Comparison of ENCODE assay signal across 21 cellular contexts in the genomic region with DNA sequence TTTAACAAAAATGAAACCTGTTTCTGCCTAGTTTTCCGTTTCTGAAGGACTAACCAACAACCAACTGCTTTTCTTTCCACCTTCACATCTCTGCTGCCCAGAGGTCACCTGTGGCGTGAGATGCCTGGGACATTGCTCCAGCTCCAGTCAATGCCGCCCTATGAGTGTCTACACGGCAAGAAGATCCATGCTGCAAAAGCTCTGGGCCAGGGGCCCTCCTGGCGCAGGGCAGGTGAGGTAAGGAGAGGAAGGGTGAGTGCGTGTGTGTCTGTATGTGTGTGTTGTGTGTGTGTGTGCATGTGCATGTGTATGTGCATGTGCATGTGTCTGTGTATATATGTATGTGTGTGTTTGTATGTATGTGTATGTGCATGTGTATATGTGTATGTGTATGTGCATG.
"Had no signal": no experiment of that assay in that cellular context is flagged by ENCODE, and none has a peak within 500 bp of the region (broad histone marks: within the 10 kb centered on the region; RNA-seq: fewer than 3 reads in every experiment).

No MANE protein-coding gene starts in this region.

- H3K27ac Mint-ChIP-seq: activated CD8-positive, alpha-beta memory T cell treated with anti-CD3 and anti-CD28 coated beads, Interleukin-2, amount 10 ng/mL, durations not matched to agents 7 days and 5 days; activated CD8-positive, alpha-beta T cell treated with anti-CD3 and anti-CD28 coated beads, Interleukin-2, amount 10 ng/mL, durations not matched to agents 7 days and 5 days; activated naive CD4-positive, alpha-beta T cell treated with anti-CD3 and anti-CD28 coated beads, Interleukin-2, amount 50 U/mL, for 24 hours; activated naive CD8-positive, alpha-beta T cell treated with anti-CD3 and anti-CD28 coated beads, Interleukin-2, amount 50 U/mL, for 24 hours; activated T-helper 2 cell treated with anti-CD3 and anti-CD28 coated beads, Interferon-gamma antibody, Interleukin-2, Interleukin-4, amounts not matched to agents 10 μg/mL and 5 μg/mL and 100 μg/mL, durations not matched to agents 14 hours and 24 hours and 36 hours; dendritic cell treated with granulocyte-macrophage colony-stimulating factor and Interleukin-4, amounts not matched to agents 40 ng/mL and 50 ng/mL, for 4 days; endodermal cell; memory B cell; natural killer cell had no signal

- ATAC-seq: activated CD8-positive, alpha-beta memory T cell treated with anti-CD3 and anti-CD28 coated beads, Interleukin-2, amount 10 ng/mL, durations not matched to agents 7 days and 5 days; activated CD8-positive, alpha-beta T cell treated with anti-CD3 and anti-CD28 coated beads, Interleukin-2, amount 10 ng/mL, durations not matched to agents 7 days and 5 days; activated naive CD8-positive, alpha-beta T cell treated with anti-CD3 and anti-CD28 coated beads, Interleukin-2, amount 50 U/mL, for 24 hours; foreskin keratinocyte; heart right ventricle; left lobe of liver; natural killer cell; sciatic nerve; stimulated activated naive CD8-positive, alpha-beta T cell treated with anti-CD3 and anti-CD28 coated beads, Interleukin-15, Interleukin-2, amounts not matched to agents 100 U/mL and 50 U/mL, for 24 hours had no signal

- H3K36me3 Mint-ChIP-seq: activated CD8-positive, alpha-beta memory T cell treated with anti-CD3 and anti-CD28 coated beads, Interleukin-2, amount 10 ng/mL, durations not matched to agents 7 days and 5 days; activated naive CD4-positive, alpha-beta T cell treated with anti-CD3 and anti-CD28 coated beads, Interleukin-2, amount 50 U/mL, for 24 hours; memory B cell; natural killer cell had no signal

- DNase-seq: activated CD8-positive, alpha-beta memory T cell treated with anti-CD3 and anti-CD28 coated beads, Interleukin-2, amount 10 ng/mL, durations not matched to agents 7 days and 5 days; activated CD8-positive, alpha-beta T cell treated with anti-CD3 and anti-CD28 coated beads, Interleukin-2, amount 10 ng/mL, durations not matched to agents 7 days and 5 days; activated naive CD8-positive, alpha-beta T cell treated with anti-CD3 and anti-CD28 coated beads, Interleukin-2, amount 50 U/mL, for 24 hours; activated T-cell treated with anti-CD3 and anti-CD28 coated beads, Interleukin-2, amount 50 U/mL, for 48 hours; endodermal cell; foreskin keratinocyte; heart right ventricle; kidney glomerular epithelial cell; natural killer cell; stimulated activated CD4-positive, alpha-beta T cell treated with anti-CD3 and anti-CD28 coated beads, Interleukin-12 subunit alpha, Interleukin-12 subunit beta, amount 100 ng/mL, for 4 hours; stimulated activated CD4-positive, alpha-beta T cell treated with anti-CD3 and anti-CD28 coated beads, Interleukin-4, amount 100 ng/mL, for 1 hour; stimulated activated naive CD8-positive, alpha-beta T cell treated with anti-CD3 and anti-CD28 coated beads, Interleukin-15, Interleukin-2, amounts not matched to agents 100 U/mL and 50 U/mL, for 24 hours; T-helper 2 cell; trophoblast cell; uterus had no signal

- H3K9me3 Mint-ChIP-seq: activated naive CD4-positive, alpha-beta T cell treated with anti-CD3 and anti-CD28 coated beads, Interleukin-2, amount 50 U/mL, for 24 hours; activated naive CD8-positive, alpha-beta T cell treated with anti-CD3 and anti-CD28 coated beads, Interleukin-2, amount 50 U/mL, for 24 hours; activated T-helper 2 cell treated with anti-CD3 and anti-CD28 coated beads, Interferon-gamma antibody, Interleukin-2, Interleukin-4, amounts not matched to agents 10 μg/mL and 5 μg/mL and 100 μg/mL, durations not matched to agents 14 hours and 24 hours and 36 hours; dendritic cell treated with granulocyte-macrophage colony-stimulating factor and Interleukin-4, amounts not matched to agents 40 ng/mL and 50 ng/mL, for 4 days; endodermal cell; memory B cell; natural killer cell had no signal

- H3K4me3 Mint-ChIP-seq: activated CD8-positive, alpha-beta memory T cell treated with anti-CD3 and anti-CD28 coated beads, Interleukin-2, amount 10 ng/mL, durations not matched to agents 7 days and 5 days; activated CD8-positive, alpha-beta T cell treated with anti-CD3 and anti-CD28 coated beads, Interleukin-2, amount 10 ng/mL, durations not matched to agents 7 days and 5 days; activated naive CD4-positive, alpha-beta T cell treated with anti-CD3 and anti-CD28 coated beads, Interleukin-2, amount 50 U/mL, for 24 hours; activated naive CD8-positive, alpha-beta T cell treated with anti-CD3 and anti-CD28 coated beads, Interleukin-2, amount 50 U/mL, for 24 hours; dendritic cell treated with granulocyte-macrophage colony-stimulating factor and Interleukin-4, amounts not matched to agents 40 ng/mL and 50 ng/mL, for 4 days; endodermal cell; memory B cell; natural killer cell had no signal
